In genomic region chr12:68290126-68290525, GRCh38 we compare ENCODE assay signal across 11 cellular contexts. TPM values are rescaled to one million over a fixed set of nuclear protein-coding genes. Genes with fewer than 3 reads are reported as not detected.
DNase-seq lines count a peak whose midpoint lies in the region; ATAC-seq and TF ChIP-seq lines count a peak whose summit lies in the region.
"Had no signal": no experiment of that assay in that cellular context is flagged by ENCODE, and none has a peak within 500 bp of the region (broad histone marks: within the 10 kb centered on the region; RNA-seq: fewer than 3 reads in every experiment).

No MANE protein-coding gene starts in this region.

- WGBS in gastroesophageal sphincter (ENCODE audit: low coverage in 1 of 2), 2 donors: 86 to 87% methylated on average over 6 of the region's 6 CpGs

- H3K4me3 Mint-ChIP-seq in CD4-positive, alpha-beta memory T cell: peak overlapping the region in 6 of 8 donors; percentile 3 to 74 (median 46)
- H3K4me3 Mint-ChIP-seq in activated T-cell treated with anti-CD3 and anti-CD28 coated beads, Interleukin-2, amount 50 U/mL, for 4 hours: peak overlapping the region; percentile 41
- H3K4me3 Mint-ChIP-seq: IgD-negative memory B cell had no signal

- peaks cover 0 to 2% (median 0%) of the 10 kb centered on the region in 8 donors for H3K9me3 Mint-ChIP-seq in CD4-positive, alpha-beta memory T cell
- no peaks in the 10 kb centered on the region for H3K9me3 Mint-ChIP-seq in activated T-cell treated with anti-CD3 and anti-CD28 coated beads, Interleukin-2, amount 50 U/mL, for 4 hours

- H3K36me3 ChIP-seq in CD4-positive, alpha-beta memory T cell (ENCODE audit: insufficient read depth, low read length): no peaks in the 10 kb centered on the region
- no peaks in the 10 kb centered on the region for H3K36me3 ChIP-seq in gastroesophageal sphincter

- no peak overlapping the region for H3K27ac ChIP-seq in CD4-positive, alpha-beta memory T cell (ENCODE audit: low read depth, low read length)
- no peak overlapping the region for H3K27ac ChIP-seq in gastroesophageal sphincter
- H3K27ac ChIP-seq: BLaER1 treated with 17β-estradiol and CSF1 and Interleukin-3, amounts not matched to agents 10 nM and 100 nM; sigmoid colon had no signal

- H3K27me3 ChIP-seq in CD4-positive, alpha-beta memory T cell (ENCODE audit: insufficient read depth, low read length): no peaks in the 10 kb centered on the region
- H3K27me3 ChIP-seq in gastroesophageal sphincter: no peaks in the 10 kb centered on the region
- H3K27me3 ChIP-seq: BLaER1 treated with 17β-estradiol and CSF1 and Interleukin-3, amounts not matched to agents 10 nM and 100 nM; sigmoid colon had no signal

- TF ChIP-seq CTCF in gastroesophageal sphincter (IDR thresholded peaks at IDR 0.05): no peak

- no peaks in the 10 kb centered on the region for H3K9me3 ChIP-seq in CD4-positive, alpha-beta memory T cell (ENCODE audit: control insufficient read depth in 1 of 2, low read length in 2 of 2)
- H3K9me3 ChIP-seq in gastroesophageal sphincter: no peaks in the 10 kb centered on the region
- H3K9me3 ChIP-seq: BLaER1 treated with 17β-estradiol and CSF1 and Interleukin-3, amounts not matched to agents 10 nM and 100 nM; sigmoid colon had no signal

- POLR2A ChIA-PET in CD4-positive, alpha-beta memory T cell (lab: Charles Lee; ENCODE audit: partially characterized antibody): interaction anchor here (1.0 to 1.1 kb wide), 3 partner anchors 42 to 67 kb away, joined by 4 to 6 read pairs (median 5); partner anchors contain the start of gene MDM1

- ATAC-seq in GM19438 (IDR thresholded peaks at IDR 0.05; ENCODE audit: low read depth, unreplicated experiment): peak; percentile 99
- ATAC-seq in HG03196 (IDR thresholded peaks at IDR 0.05; ENCODE audit: unreplicated experiment): peak; percentile 99
- ATAC-seq in activated T-cell treated with anti-CD3 and anti-CD28 coated beads, Interleukin-2, amount 50 U/mL, for 4 hours: peak; percentile 95 to 98
- ATAC-seq in gastroesophageal sphincter: no peak

- TF ChIP-seq EP300 in gastroesophageal sphincter (IDR thresholded peaks at IDR 0.05): no peak

- intact Hi-C loops in CD4-positive, alpha-beta memory T cell (cut with micrococcal nuclease): no loop called here

- CTCF ChIA-PET in CD4-positive, alpha-beta memory T cell (lab: Charles Lee; ENCODE audit: partially characterized antibody): interaction anchor here (0.7 to 3.4 kb wide), 6 partner anchors 8 to 67 kb away, joined by 3 to 13 read pairs (median 3); no protein-coding TSS in a partner anchor

- H3K4me3 ChIP-seq in CD4-positive, alpha-beta memory T cell (ENCODE audit: low read length in 2 of 2): no peak overlapping the region
- H3K4me3 ChIP-seq in gastroesophageal sphincter: no peak overlapping the region
- H3K4me3 ChIP-seq: BLaER1 treated with 17β-estradiol and CSF1 and Interleukin-3, amounts not matched to agents 10 nM and 100 nM; sigmoid colon had no signal

- H3K27ac Mint-ChIP-seq in CD4-positive, alpha-beta memory T cell: peak overlapping the region in 5 of 7 donors; percentile 4 to 67 (median 47)
- H3K27ac Mint-ChIP-seq: IgD-negative memory B cell had no signal

- H3K36me3 Mint-ChIP-seq in CD4-positive, alpha-beta memory T cell: peaks cover 7 to 8% of the 10 kb centered on the region in 2 donors
- H3K36me3 Mint-ChIP-seq in activated T-cell treated with anti-CD3 and anti-CD28 coated beads, Interleukin-2, amount 50 U/mL, for 4 hours (ENCODE audit: insufficient read depth): peaks cover 9% of the 10 kb centered on the region

- DNase-seq in CD4-positive, alpha-beta memory T cell: peak; percentile 48 to 69 (median 60)
- peak; percentile 6 for DNase-seq in activated T-cell treated with anti-CD3 and anti-CD28 coated beads, Interleukin-2, amount 50 U/mL, for 4 hours
- DNase-seq in iPS-NIHi11 (ENCODE audit: low spot score) (no peak), inferior parietal cortex (ENCODE audit: extremely low spot score) (no peak), AG20443 (ENCODE audit: low spot score) (no peak)
- DNase-seq: sigmoid colon had no signal

- no peaks in the 10 kb centered on the region for H3K27me3 Mint-ChIP-seq in CD4-positive, alpha-beta memory T cell
- H3K27me3 Mint-ChIP-seq in activated T-cell treated with anti-CD3 and anti-CD28 coated beads, Interleukin-2, amount 50 U/mL, for 4 hours (ENCODE audit: low read depth): no peaks in the 10 kb centered on the region

- peaks cover 26% of the 10 kb centered on the region for H3K4me1 ChIP-seq in CD4-positive, alpha-beta memory T cell (ENCODE audit: insufficient read depth, low read length)
- H3K4me1 ChIP-seq in gastroesophageal sphincter: peaks cover 0 to 20% (median 4%) of the 10 kb centered on the region in 3 donors

- peaks cover 20 to 41% (median 31%) of the 10 kb centered on the region in 4 donors for H3K4me1 Mint-ChIP-seq in CD4-positive, alpha-beta memory T cell
- peaks cover 43% of the 10 kb centered on the region for H3K4me1 Mint-ChIP-seq in activated T-cell treated with anti-CD3 and anti-CD28 coated beads, Interleukin-2, amount 50 U/mL, for 4 hours (ENCODE audit: low read depth)

- TF ChIP-seq POLR2A in gastroesophageal sphincter (IDR thresholded peaks at IDR 0.05): no peak

RNA-seq across cellular contexts. Expression of gene IL22, which starts 36.7 kb away (rescaled TPM):
- not detected for total RNA-seq in CD4-positive, alpha-beta memory T cell
- under 1 TPM in 1 of 2 donors, not detected in 1; 0.67 TPM for polyA plus RNA-seq in CD4-positive, alpha-beta memory T cell
- total RNA-seq in activated T-cell treated with anti-CD3 and anti-CD28 coated beads, Interleukin-2, amount 50 U/mL, for 4 hours: 1 to 10 TPM; 1.2 to 6.0 (median 1.5) TPM
- not detected for total RNA-seq in gastroesophageal sphincter
- total RNA-seq: sigmoid colon had no signal
- polyA plus RNA-seq: IgD-negative memory B cell had no signal

RNA-seq across cellular contexts. Expression of gene MDM1, which starts 42.0 kb away (rescaled TPM):
- total RNA-seq in CD4-positive, alpha-beta memory T cell: 10 to 100 TPM; 27.0 to 29.4 TPM
- polyA plus RNA-seq in CD4-positive, alpha-beta memory T cell: 10 to 100 TPM; 11.7 to 13.0 TPM
- 10 to 100 TPM; 10.6 to 11.1 (median 11.1) TPM for total RNA-seq in activated T-cell treated with anti-CD3 and anti-CD28 coated beads, Interleukin-2, amount 50 U/mL, for 4 hours
- 10 to 100 TPM; 13.5 to 38.8 (median 23.1) TPM for total RNA-seq in gastroesophageal sphincter

Comparison
In these comparisons a context has a peak if more than half of its experiments do, and no peak if none do; other contexts are left out.
1. DNase-seq: peak in CD4-positive, alpha-beta memory T cell (5 of 5) and activated T-cell treated with anti-CD3 and anti-CD28 coated beads, Interleukin-2, amount 50 U/mL, for 4 hours (single experiment); none in iPS-NIHi11 (single experiment), inferior parietal cortex (single experiment) and AG20443 (single experiment).